25 cellular contexts compared by ENCODE assay signal in genomic region chr5:6803981-6804550, GRCh38.
"Had no signal": no experiment of that assay in that cellular context is flagged by ENCODE, and none has a peak within 500 bp of the region (broad histone marks: within the 10 kb centered on the region; RNA-seq: fewer than 3 reads in every experiment).

No MANE protein-coding gene starts in this region.

- H3K4me1 Mint-ChIP-seq: immature natural killer cell; naive thymus-derived CD8-positive, alpha-beta T cell; stimulated activated effector memory CD8-positive, alpha-beta T cell treated with anti-CD3 and anti-CD28 coated beads, Interleukin-12 subunit alpha, Interleukin-12 subunit beta, amount 100 ng/mL, for 72 hours; stimulated activated naive CD8-positive, alpha-beta T cell treated with anti-CD3 and anti-CD28 coated beads, Interleukin-15, amount 100 ng/mL, for 72 hours had no signal

- H3K27me3 Mint-ChIP-seq: stimulated activated naive CD8-positive, alpha-beta T cell treated with anti-CD3 and anti-CD28 coated beads, Interleukin-15, amount 100 ng/mL, for 72 hours had no signal

- H3K27me3 ChIP-seq: ascending aorta, hepatocyte, ovary, right atrium auricular region, tibial artery had no signal

- H3K9me3 ChIP-seq: ascending aorta, ovary, tibial artery had no signal

- H3K27ac ChIP-seq: hepatocyte, ovary, psoas muscle, right atrium auricular region, tibial artery, VCaP had no signal

- H3K36me3 ChIP-seq: ascending aorta, left lung, ovary, right atrium auricular region, tibial artery had no signal

- H3K27ac Mint-ChIP-seq: activated CD8-positive, alpha-beta T cell treated with anti-CD3 and anti-CD28 coated beads, Interleukin-2, amount 10 ng/mL, durations not matched to agents 7 days and 5 days; activated naive CD4-positive, alpha-beta T cell treated with anti-CD3 and anti-CD28 coated beads, Interleukin-2, amount 50 U/mL, for 72 hours; immature natural killer cell; naive thymus-derived CD8-positive, alpha-beta T cell; stimulated activated effector memory CD8-positive, alpha-beta T cell treated with anti-CD3 and anti-CD28 coated beads, Interleukin-12 subunit alpha, Interleukin-12 subunit beta, amount 100 ng/mL, for 72 hours; stimulated activated naive CD8-positive, alpha-beta T cell treated with anti-CD3 and anti-CD28 coated beads, Interleukin-15, amount 100 ng/mL, for 72 hours; T-helper 2 cell treated with Interferon-gamma antibody and Interleukin-4, amounts not matched to agents 5 μg/mL and 100 μg/mL, for 36 hours had no signal

- H3K4me2 ChIP-seq: hepatocyte had no signal

- H3K4me3 Mint-ChIP-seq: activated CD8-positive, alpha-beta T cell treated with anti-CD3 and anti-CD28 coated beads, Interleukin-2, amount 10 ng/mL, durations not matched to agents 7 days and 5 days; immature natural killer cell; naive thymus-derived CD8-positive, alpha-beta T cell; stimulated activated effector memory CD8-positive, alpha-beta T cell treated with anti-CD3 and anti-CD28 coated beads, Interleukin-12 subunit alpha, Interleukin-12 subunit beta, amount 100 ng/mL, for 72 hours; stimulated activated naive CD8-positive, alpha-beta T cell treated with anti-CD3 and anti-CD28 coated beads, Interleukin-15, amount 100 ng/mL, for 72 hours; T-helper 2 cell treated with Interferon-gamma antibody and Interleukin-4, amounts not matched to agents 5 μg/mL and 100 μg/mL, for 36 hours had no signal

- H3K79me2 ChIP-seq: hepatocyte had no signal

- H3K36me3 Mint-ChIP-seq: stimulated activated effector memory CD8-positive, alpha-beta T cell treated with anti-CD3 and anti-CD28 coated beads, Interleukin-12 subunit alpha, Interleukin-12 subunit beta, amount 100 ng/mL, for 72 hours had no signal

- H3K9me3 Mint-ChIP-seq: T-helper 2 cell treated with Interferon-gamma antibody and Interleukin-4, amounts not matched to agents 5 μg/mL and 100 μg/mL, for 36 hours had no signal

- H3K4me3 ChIP-seq: ascending aorta, hepatocyte, left lung, ovary, psoas muscle, right atrium auricular region, skin epidermis, tibial artery had no signal

- H2AFZ ChIP-seq: hepatocyte had no signal

- FAIRE-seq: colon, frontal cortex had no signal

- H3K4me1 ChIP-seq: left lung, psoas muscle, right atrium auricular region had no signal

- DNase-seq: activated CD4-positive, alpha-beta T cell treated with anti-CD3 and anti-CD28 coated beads, Interleukin-2, amount 50 U/mL, for 1 hour; activated CD8-positive, alpha-beta T cell treated with anti-CD3 and anti-CD28 coated beads, Interleukin-2, amount 10 ng/mL, durations not matched to agents 7 days and 5 days; activated gamma-delta T cell treated with Interleukin-2 at 50 U/mL for 16 hours; activated T-cell treated with anti-CD3 and anti-CD28 coated beads, Interleukin-2, amount 50 U/mL, for 1 hour; central memory CD4-positive, alpha-beta T cell; effector memory CD4-positive, alpha-beta T cell; glutamatergic neuron; immature natural killer cell; left lung; naive thymus-derived CD8-positive, alpha-beta T cell; ovary; psoas muscle; stimulated activated CD4-positive, alpha-beta T cell treated with anti-CD3 and anti-CD28 coated beads, Interleukin-2, amount 100 ng/mL, for 24 hours; stimulated activated naive CD8-positive, alpha-beta T cell treated with anti-CD3 and anti-CD28 coated beads, Interleukin-15, amount 100 ng/mL, for 72 hours; tibial artery had no signal
